In the genomic region with DNA sequence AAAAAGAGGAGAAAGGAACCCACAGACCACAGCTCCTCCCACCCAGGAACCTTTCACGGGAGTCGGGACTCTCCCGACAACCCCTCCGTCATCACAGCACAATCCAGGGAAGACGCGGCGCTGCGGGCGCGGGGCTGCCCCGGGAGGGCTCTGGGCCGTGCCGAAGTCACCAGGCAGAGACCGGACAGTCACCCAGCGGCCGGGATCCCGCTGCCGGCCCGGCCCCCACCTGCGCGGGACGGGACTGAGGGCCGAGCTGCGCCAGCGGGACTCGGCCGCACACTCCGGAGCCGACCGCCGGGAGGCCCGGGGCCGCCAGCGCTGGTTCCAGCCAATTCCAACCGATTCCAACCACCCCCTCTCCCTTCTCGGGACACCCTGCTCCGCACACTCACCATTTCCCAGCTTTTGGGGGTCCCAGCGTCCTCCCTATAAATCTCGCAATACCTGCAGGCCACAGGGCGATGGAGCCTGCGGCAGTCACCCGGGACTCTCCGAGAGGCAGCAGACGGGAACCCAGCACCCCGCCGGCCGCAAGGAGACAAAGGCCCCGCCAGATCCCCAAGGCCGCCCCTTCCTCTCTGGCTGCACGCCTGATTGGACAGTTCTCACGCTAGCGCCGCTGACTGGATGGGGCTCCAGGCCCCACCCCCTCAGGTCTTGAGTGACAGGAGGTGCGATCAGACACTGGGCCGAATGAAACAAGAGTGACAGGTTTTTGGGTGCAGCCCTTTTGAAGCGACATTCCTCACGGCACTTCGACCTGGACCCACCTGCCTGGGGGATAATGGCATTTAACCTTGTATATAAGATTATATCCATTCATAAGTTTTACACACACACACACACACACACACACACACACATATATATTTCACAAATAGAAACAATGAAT, we compare ENCODE assay signal across 8 cellular contexts. TPM values are rescaled to one million over a fixed set of nuclear protein-coding genes. Genes with fewer than 3 reads are reported as not detected.
DNase-seq lines count a peak whose midpoint lies in the region; ATAC-seq and TF ChIP-seq lines count a peak whose summit lies in the region.

A gene (minus strand): TSS at position 547 of the 895 bp plus-strand sequence. CDS start 149 bp downstream, at position 398.

- peak; percentile 99 for ATAC-seq in HG03342 (IDR thresholded peaks at IDR 0.05; ENCODE audit: unreplicated experiment)

- peak within 1 kb of the TSS; percentile 69 for H3K4me3 ChIP-seq in epithelial cell of proximal tubule (ENCODE audit: low read depth, low read length)

- TF ChIP-seq CTCF in C4-2B (conservative IDR thresholded peaks at IDR 0.05) (no peak), epithelial cell of proximal tubule (conservative IDR thresholded peaks at IDR 0.05; ENCODE audit: low read depth, low read length) (no peak)

- peak within 1 kb of the TSS; percentile 75 for H3K27ac ChIP-seq in C4-2B

- peak; percentile 92 for DNase-seq in GM19238 (ENCODE audit: insufficient read length, low spot score)
- DNase-seq in NCI-H748 (lab: John Stamatoyannopoulos, UW; ENCODE audit: unreplicated experiment): peak; percentile 95
- peak; percentile 3 to 13 for DNase-seq in activated CD8-positive, alpha-beta memory T cell treated with anti-CD3 and anti-CD28 coated beads for 4 hours (ENCODE audit: low read depth in 2 of 2)
- peak; percentile 58 for DNase-seq in epithelial cell of proximal tubule (ENCODE audit: low read depth)
- peak; percentile 62 for DNase-seq in middle frontal gyrus (ENCODE audit: extremely low spot score, low spot score)
- DNase-seq in stimulated activated CD8-positive, alpha-beta memory T cell treated with anti-CD3 and anti-CD28 coated beads, Interleukin-2, amount 100 ng/mL, for 48 hours (ENCODE audit: low read depth in 2 of 2): peak; percentile 44 to 57

RNA-seq across cellular contexts. Expression of the gene that starts here (rescaled TPM):
- 4.7 and 7.7 TPM in 2 replicates for total RNA-seq in epithelial cell of proximal tubule

Comparison
In these comparisons a context has a peak if more than half of its experiments do, and no peak if none do; other contexts are left out.
1. Peak in every context shown above with its lines: DNase-seq, ATAC-seq, H3K4me3 ChIP-seq and H3K27ac ChIP-seq.
2. DNase-seq: peak in every context shown above with its lines; median percentile 95 in NCI-H748; 92 in GM19238; 62 in middle frontal gyrus; 58 in epithelial cell of proximal tubule; 50 in stimulated activated CD8-positive, alpha-beta memory T cell treated with anti-CD3 and anti-CD28 coated beads, Interleukin-2, amount 100 ng/mL, for 48 hours; 8 in activated CD8-positive, alpha-beta memory T cell treated with anti-CD3 and anti-CD28 coated beads for 4 hours.